In genomic region chr11:35163707-35164496, GRCh38 we compare ENCODE assay signal across 8 cellular contexts. TPM values are rescaled to one million over a fixed set of nuclear protein-coding genes. Genes with fewer than 3 reads are reported as not detected.
DNase-seq lines count a peak whose midpoint lies in the region; ATAC-seq and TF ChIP-seq lines count a peak whose summit lies in the region.

No MANE protein-coding gene starts in this region.

- H3K4me1 ChIP-seq in psoas muscle, result peaks cover 18% of the 10 kb centered on the region
- H3K4me1 ChIP-seq in sigmoid colon, result peaks cover 0 to 97% (median 87%) of the 10 kb centered on the region in 4 donors

- no peaks in the 10 kb centered on the region for H3K27me3 Mint-ChIP-seq in activated naive CD4-positive, alpha-beta T cell treated with anti-CD3 and anti-CD28 coated beads, Interleukin-2, amount 50 U/mL, for 24 hours
- H3K27me3 Mint-ChIP-seq in neural crest cell (ENCODE audit: low read depth), result no peaks in the 10 kb centered on the region

- TF ChIP-seq POLR2A in sigmoid colon (IDR thresholded peaks at IDR 0.05), result no peak

- H3K27ac ChIP-seq in psoas muscle, result no peak overlapping the region
- peak overlapping the region in 2 of 4 donors; percentile 73 to 82 for H3K27ac ChIP-seq in sigmoid colon

- peaks cover 100% of the 10 kb centered on the region for H3K4me1 Mint-ChIP-seq in activated naive CD4-positive, alpha-beta T cell treated with anti-CD3 and anti-CD28 coated beads, Interleukin-2, amount 50 U/mL, for 24 hours
- H3K4me1 Mint-ChIP-seq in neural crest cell, result peaks cover 19% of the 10 kb centered on the region

- peak overlapping the region; percentile 76 for H3K4me3 Mint-ChIP-seq in activated naive CD4-positive, alpha-beta T cell treated with anti-CD3 and anti-CD28 coated beads, Interleukin-2, amount 50 U/mL, for 24 hours
- H3K4me3 Mint-ChIP-seq in neural crest cell, result no peak overlapping the region

- intact Hi-C loops in psoas muscle (cut with DNase I) (no loop called here), sigmoid colon (cut with DNase I) (no loop called here)

- H3K36me3 Mint-ChIP-seq in activated naive CD4-positive, alpha-beta T cell treated with anti-CD3 and anti-CD28 coated beads, Interleukin-2, amount 50 U/mL, for 24 hours, result peaks cover 44% of the 10 kb centered on the region
- no peaks in the 10 kb centered on the region for H3K36me3 Mint-ChIP-seq in neural crest cell (ENCODE audit: low read depth)

- H3K4me3 ChIP-seq in GM12865 (ENCODE audit: low read depth, low read length), result no peak overlapping the region
- no peak overlapping the region for H3K4me3 ChIP-seq in psoas muscle
- no peak overlapping the region for H3K4me3 ChIP-seq in sigmoid colon

- H3K27me3 ChIP-seq in psoas muscle (ENCODE audit: insufficient read depth in 3 of 3, low read length in 2 of 3) (no peaks in the 10 kb centered on the region), sigmoid colon (no peaks in the 10 kb centered on the region)

- H3K36me3 ChIP-seq in psoas muscle (ENCODE audit: insufficient read depth in 1 of 2, low read depth in 1 of 2) (no peaks in the 10 kb centered on the region), sigmoid colon (no peaks in the 10 kb centered on the region)

- H3K27ac Mint-ChIP-seq in activated naive CD4-positive, alpha-beta T cell treated with anti-CD3 and anti-CD28 coated beads, Interleukin-2, amount 50 U/mL, for 24 hours, result peak overlapping the region; percentile 88
- no peak overlapping the region for H3K27ac Mint-ChIP-seq in neural crest cell (ENCODE audit: unreplicated experiment)

- ATAC-seq in HG02642 (IDR thresholded peaks at IDR 0.05; ENCODE audit: poor library complexity, unreplicated experiment) (peak; percentile 30), psoas muscle (no peak)

- DNase-seq in GM12865 (ENCODE audit: low read depth), result peak; percentile 82
- DNase-seq in neural crest cell (ENCODE audit: low read depth, low spot score), result no peak
- no peak for DNase-seq in psoas muscle
- DNase-seq in A172 (ENCODE audit: low spot score), result no peak
- DNase-seq in COR-L47 (lab: John Stamatoyannopoulos, UW), result no peak
- DNase-seq in sigmoid colon, result no peak

- H3K9me3 ChIP-seq in psoas muscle (no peaks in the 10 kb centered on the region), sigmoid colon (no peaks in the 10 kb centered on the region)

- no peaks in the 10 kb centered on the region for H3K9me3 Mint-ChIP-seq in activated naive CD4-positive, alpha-beta T cell treated with anti-CD3 and anti-CD28 coated beads, Interleukin-2, amount 50 U/mL, for 24 hours
- no peaks in the 10 kb centered on the region for H3K9me3 Mint-ChIP-seq in neural crest cell

- TF ChIP-seq EP300 in sigmoid colon (IDR thresholded peaks at IDR 0.05), result no peak

- TF ChIP-seq CTCF in GM12865 (IDR thresholded peaks at IDR 0.05; ENCODE audit: insufficient read depth, low read depth, low read length, missing control alignments) (peak; percentile 70), neural crest cell (conservative IDR thresholded peaks at IDR 0.05) (peak; percentile 35), psoas muscle (IDR thresholded peaks at IDR 0.05) (no peak), sigmoid colon (IDR thresholded peaks at IDR 0.05) (no peak)

- WGBS in psoas muscle, 3 donors, result 33 to 65% (median 39%) methylated on average over 3 of the region's 3 CpGs
- 65 to 75% methylated on average over 3 of the region's 3 CpGs for WGBS in sigmoid colon, 2 donors

RNA-seq across cellular contexts. Expression of gene CD44, which starts 24.9 kb away (rescaled TPM):
- total RNA-seq in neural crest cell (0.65 and 1.4 TPM in 2 replicates), psoas muscle (10 to 100 TPM; 23.2 to 35.4 (median 25.5) TPM), sigmoid colon (100 to 1,000 TPM in 2 of 4 donors, 10 to 100 TPM in 2; 74.2 to 228 (median 119) TPM)
- polyA plus RNA-seq in psoas muscle (1 to 10 TPM; 3.4 to 9.9 (median 9.8) TPM), sigmoid colon (100 to 1,000 TPM in 1 of 3 donors, 10 to 100 TPM in 2; 28.4 to 154 (median 37.8) TPM)
- 179 and 324 TPM in 2 replicates for total RNA-seq in A172 (2014; rRNA removed; shearing (Covaris generic))

Comparison
In these comparisons a context has a peak if more than half of its experiments do, and no peak if none do; other contexts are left out.
1. CTCF ChIP-seq: peak in GM12865 (single experiment) and neural crest cell (single experiment); none in psoas muscle (single experiment) and sigmoid colon (0 of 4).